In genomic region chrX:154467556-154467955, GRCh38 we compare ENCODE assay signal across 33 cellular contexts.
"Had no signal": no experiment of that assay in that cellular context is flagged by ENCODE, and none has a peak within 500 bp of the region (broad histone marks: within the 10 kb centered on the region; RNA-seq: fewer than 3 reads in every experiment).

No MANE protein-coding gene starts in this region.

- H3K27ac ChIP-seq: adrenal gland, body of pancreas, brain microvascular endothelial cell, breast epithelium, VCaP had no signal

- H3K9me3 ChIP-seq: adrenal gland, body of pancreas had no signal

- DNase-seq: activated B cell treated with CpG ODN at 0.5 μM for 24 hours; activated CD4-positive, alpha-beta memory T cell treated with anti-CD3 and anti-CD28 coated beads for 36 hours; activated CD4-positive, alpha-beta T cell treated with anti-CD3 and anti-CD28 coated beads for 4 hours; activated CD4-positive, alpha-beta T cell treated with anti-CD3 and anti-CD28 coated beads, Interleukin-2, amount 10 ng/mL, durations not matched to agents 24 days and 14 days; activated CD4-positive, alpha-beta T cell treated with anti-CD3 and anti-CD28 coated beads, Interleukin-2, amount 50 U/mL, for 1 hour; activated CD4-positive, alpha-beta T cell treated with anti-CD3 and anti-CD28 coated beads, Interleukin-2, amount 50 U/mL, for 4 hours; activated CD4-positive, CD25-positive, alpha-beta regulatory T cell treated with anti-CD3 and anti-CD28 coated beads, Interleukin-2, amount 50 U/mL, for 72 hours; activated CD8-positive, alpha-beta memory T cell treated with anti-CD3 and anti-CD28 coated beads, Interleukin-2, amount 50 U/mL, for 4 hours; activated CD8-positive, alpha-beta T cell treated with anti-CD3 and anti-CD28 coated beads for 36 hours; activated effector memory CD4-positive, alpha-beta T cell treated with anti-CD3 and anti-CD28 coated beads, Interleukin-2, amount 50 U/mL, for 16 hours; activated gamma-delta T cell treated with Interleukin-2 at 50 U/mL for 16 hours; activated naive CD4-positive, alpha-beta T cell; activated naive CD4-positive, alpha-beta T cell treated with anti-CD3 and anti-CD28 coated beads for 36 hours; activated naive CD4-positive, alpha-beta T cell treated with anti-CD3 and anti-CD28 coated beads, Interleukin-2, amount 50 U/mL, for 16 hours; activated naive CD8-positive, alpha-beta T cell treated with anti-CD3 and anti-CD28 coated beads for 36 hours; activated T-cell treated with anti-CD3 and anti-CD28 coated beads for 4 hours; activated T-cell treated with anti-CD3 and anti-CD28 coated beads, Interleukin-2, amount 50 U/mL, for 1 hour; activated T-cell treated with anti-CD3 and anti-CD28 coated beads, Interleukin-2, amount 50 U/mL, for 4 hours; activated T-cell treated with anti-CD3 and anti-CD28 coated beads, Interleukin-2, amount 50 U/mL, for 72 hours; adrenal gland; amniotic stem cell; aorta; body of pancreas; brain microvascular endothelial cell; central memory CD4-positive, alpha-beta T cell; T-helper 2 cell; T-helper 9 cell had no signal

- FAIRE-seq: astrocyte, TTC549 had no signal

- ATAC-seq: activated CD8-positive, alpha-beta T cell treated with anti-CD3 and anti-CD28 coated beads for 36 hours; activated naive CD4-positive, alpha-beta T cell treated with anti-CD3 and anti-CD28 coated beads, Interleukin-2, amount 50 U/mL, for 72 hours; activated T-cell treated with anti-CD3 and anti-CD28 coated beads, Interleukin-2, amount 50 U/mL, for 4 hours; activated T-cell treated with anti-CD3 and anti-CD28 coated beads, Interleukin-2, amount 50 U/mL, for 72 hours; activated T-helper 17 cell treated with anti-CD3 and anti-CD28 coated beads, Interleukin-2, amount 50 U/mL, for 72 hours; body of pancreas had no signal

- H3K27me3 ChIP-seq: adrenal gland, body of pancreas, brain microvascular endothelial cell had no signal

- H3K4me1 ChIP-seq: adrenal gland, body of pancreas, breast epithelium had no signal

- H3K4me3 ChIP-seq: adrenal gland, body of pancreas, breast epithelium had no signal

- H3K36me3 ChIP-seq: breast epithelium had no signal
